Comparison of ENCODE assay signal across 11 cellular contexts in the genomic region with DNA sequence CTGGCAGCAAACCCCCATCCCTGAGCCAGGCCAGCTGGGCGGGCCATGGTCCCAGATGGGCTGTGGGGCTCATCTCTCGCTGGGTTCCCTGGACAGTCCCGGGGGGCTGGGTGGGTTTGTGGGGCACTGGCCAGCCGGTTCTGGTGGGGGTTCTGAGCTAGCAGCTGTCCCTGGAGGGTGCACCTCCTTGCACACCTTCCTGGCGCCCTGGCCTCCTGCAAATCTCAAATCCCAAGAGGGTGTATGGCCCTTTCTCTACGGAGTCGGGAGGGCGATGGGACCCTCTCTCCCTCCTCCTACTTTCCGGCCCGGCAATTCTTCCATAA. TPM values are rescaled to one million over a fixed set of nuclear protein-coding genes. Genes with fewer than 3 reads are reported as not detected.
DNase-seq lines count a peak whose midpoint lies in the region; ATAC-seq and TF ChIP-seq lines count a peak whose summit lies in the region.
"Had no signal": no experiment of that assay in that cellular context is flagged by ENCODE, and none has a peak within 500 bp of the region (broad histone marks: within the 10 kb centered on the region; RNA-seq: fewer than 3 reads in every experiment).

No MANE protein-coding gene starts in this region.

- no peak overlapping the region for H2AFZ ChIP-seq in OCI-LY1 (ENCODE audit: low read length)

- H3K36me3 Mint-ChIP-seq in neural crest cell (ENCODE audit: low read depth): no peaks in the 10 kb centered on the region

- H4K20me1 ChIP-seq in OCI-LY1 (ENCODE audit: insufficient read depth, low read length): no peaks in the 10 kb centered on the region

- peak overlapping the region; percentile 52 for H3K4me3 ChIP-seq in BE2C (ENCODE audit: low read depth, low read length)
- no peak overlapping the region for H3K4me3 ChIP-seq in OCI-LY1 (ENCODE audit: low read depth, low read length, poor library complexity, severe bottlenecking)
- no peak overlapping the region for H3K4me3 ChIP-seq in esophagus (ENCODE audit: low read depth in 1 of 2, low read length in 2 of 2)

- 12 to 17% methylated on average over 10 of the region's 10 CpGs for WGBS in esophagus, 2 donors

- no peak overlapping the region for H3K27ac Mint-ChIP-seq in neural crest cell (ENCODE audit: unreplicated experiment)

- peaks cover 13% of the 10 kb centered on the region for H3K27me3 Mint-ChIP-seq in neural crest cell (ENCODE audit: low read depth)

- no peaks in the 10 kb centered on the region for H3F3A ChIP-seq in OCI-LY1 (ENCODE audit: insufficient read depth, low read length)

- no peak overlapping the region for H3K27ac ChIP-seq in OCI-LY1 (ENCODE audit: low read depth, low read length, poor library complexity, severe bottlenecking)
- H3K27ac ChIP-seq in esophagus (ENCODE audit: low read depth in 2 of 2, low read length in 1 of 2): peak overlapping the region; percentile 74 to 78

- H3K36me3 ChIP-seq in BE2C (no peaks in the 10 kb centered on the region), OCI-LY1 (ENCODE audit: insufficient read depth, low read length) (no peaks in the 10 kb centered on the region), esophagus (ENCODE audit: control insufficient read depth in 2 of 2, insufficient read depth in 2 of 2, low read length in 1 of 2) (peaks cover 0 to 3% of the 10 kb centered on the region in 2 donors)

- H3K9me2 ChIP-seq in OCI-LY1 (ENCODE audit: low read depth, low read length): no peaks in the 10 kb centered on the region

- CTCF ChIA-PET in GM10248 (lab: Yijun Ruan, JAX): interaction anchor here (0.7 to 2.0 kb wide), 8 partner anchors 11 to 249 kb away, joined by 3 to 9 read pairs (median 3); no protein-coding TSS in a partner anchor

- peaks cover 3% of the 10 kb centered on the region; the same call in 1 of the 2 replicates for H3K27me3 ChIP-seq in BE2C
- peaks cover 22% of the 10 kb centered on the region; the same call in 1 of the 2 replicates for H3K27me3 ChIP-seq in OCI-LY1 (ENCODE audit: insufficient read depth, low read length)
- no peaks in the 10 kb centered on the region for H3K27me3 ChIP-seq in esophagus (ENCODE audit: control insufficient read depth in 1 of 2, insufficient read depth in 2 of 2, low read length in 2 of 2)

- no peak for ATAC-seq in GM21423 (IDR thresholded peaks at IDR 0.05; ENCODE audit: unreplicated experiment)

- DNase-seq in BE2C (no peak), neural crest cell (ENCODE audit: low read depth, low spot score) (no peak), NCI-H510A (lab: John Stamatoyannopoulos, UW) (no peak), GM10248 (ENCODE audit: extremely low spot score) (no peak), putamen (ENCODE audit: low spot score) (no peak)
- DNase-seq: DMS153, hippocampal formation, NCI-H1436 treated with DMSO at 0.1 percent for 48 hours had no signal

- no peaks in the 10 kb centered on the region for H3K9me3 ChIP-seq in BE2C
- no peaks in the 10 kb centered on the region for H3K9me3 ChIP-seq in OCI-LY1 (ENCODE audit: low read length)
- H3K9me3 ChIP-seq in esophagus (ENCODE audit: control insufficient read depth in 2 of 2, insufficient read depth in 1 of 2, low read depth in 1 of 2, low read length in 1 of 2): no peaks in the 10 kb centered on the region

- peaks cover 30% of the 10 kb centered on the region for H3K4me1 ChIP-seq in BE2C
- H3K4me1 ChIP-seq in OCI-LY1 (ENCODE audit: insufficient read depth, low read length, severe bottlenecking): peaks cover 16% of the 10 kb centered on the region
- peaks cover 23 to 49% of the 10 kb centered on the region in 2 donors for H3K4me1 ChIP-seq in esophagus (ENCODE audit: control insufficient read depth in 2 of 2, insufficient read depth in 2 of 2, low read length in 1 of 2)

- no peak overlapping the region for H3K9ac ChIP-seq in OCI-LY1 (ENCODE audit: low read length)

- peaks cover 11% of the 10 kb centered on the region for H3K4me1 Mint-ChIP-seq in neural crest cell

- H3K9me3 Mint-ChIP-seq in neural crest cell: no peaks in the 10 kb centered on the region

- H3K79me2 ChIP-seq in OCI-LY1 (ENCODE audit: insufficient read depth, low read length): no peaks in the 10 kb centered on the region

- TF ChIP-seq CTCF in BE2C (IDR thresholded peaks at IDR 0.05; ENCODE audit: low read depth, low read length): no peak
- no peak for TF ChIP-seq CTCF in OCI-LY1 (IDR thresholded peaks at IDR 0.05; ENCODE audit: low read length)
- no peak for TF ChIP-seq CTCF in neural crest cell (conservative IDR thresholded peaks at IDR 0.05)
- no peak for TF ChIP-seq CTCF in GM10248 (IDR thresholded peaks at IDR 0.05; ENCODE audit: control extremely low read depth, extremely low read depth, low read depth, missing control alignments)

- POLR2A ChIA-PET in GM10248 (lab: Yijun Ruan, JAX): no interaction called here

- H3K4me2 ChIP-seq in OCI-LY1 (ENCODE audit: low read length): peak overlapping the region; percentile 84; the same call in 1 of the 2 replicates

- H3K4me3 Mint-ChIP-seq in neural crest cell: peak overlapping the region; percentile 76

RNA-seq across cellular contexts. Expression of gene LAMA5, which starts 1.2 kb away (rescaled TPM):
- 86.4 TPM for polyA plus RNA-seq in BE2C (2012; ENCODE audit: insufficient read depth, insufficient read length, low read depth)
- polyA plus RNA-seq in esophagus: 100 to 1,000 TPM in 1 of 2 donors, 10 to 100 TPM in 1; 79.9 to 329 TPM
- 35.0 and 38.8 TPM in 2 replicates for total RNA-seq in neural crest cell

RNA-seq across cellular contexts. Expression of gene RPS21, which starts 18.6 kb away (rescaled TPM):
- polyA plus RNA-seq in BE2C (2012; ENCODE audit: insufficient read depth, insufficient read length, low read depth): 4,851 TPM
- 1,000 to 10,000 TPM; 4,370 to 5,155 TPM for polyA plus RNA-seq in esophagus
- total RNA-seq in neural crest cell: 1,298 and 1,312 TPM in 2 replicates

RNA-seq across cellular contexts. Expression of gene CABLES2, which starts 38.8 kb away (rescaled TPM):
- polyA plus RNA-seq in BE2C (2012; ENCODE audit: insufficient read depth, insufficient read length, low read depth): 2.7 TPM
- 1 to 10 TPM; 1.6 to 2.4 TPM for polyA plus RNA-seq in esophagus
- 25.2 and 26.6 TPM in 2 replicates for total RNA-seq in neural crest cell

RNA-seq across cellular contexts. Expression of gene RBBP8NL, which starts 59.1 kb away (rescaled TPM):
- polyA plus RNA-seq in BE2C (2012; ENCODE audit: insufficient read depth, insufficient read length, low read depth): not detected
- 10 to 100 TPM in 1 of 2 donors, 1 to 10 TPM in 1; 4.0 to 16.8 TPM for polyA plus RNA-seq in esophagus
- total RNA-seq in neural crest cell: not detected in 2 replicates
